In the genomic region with DNA sequence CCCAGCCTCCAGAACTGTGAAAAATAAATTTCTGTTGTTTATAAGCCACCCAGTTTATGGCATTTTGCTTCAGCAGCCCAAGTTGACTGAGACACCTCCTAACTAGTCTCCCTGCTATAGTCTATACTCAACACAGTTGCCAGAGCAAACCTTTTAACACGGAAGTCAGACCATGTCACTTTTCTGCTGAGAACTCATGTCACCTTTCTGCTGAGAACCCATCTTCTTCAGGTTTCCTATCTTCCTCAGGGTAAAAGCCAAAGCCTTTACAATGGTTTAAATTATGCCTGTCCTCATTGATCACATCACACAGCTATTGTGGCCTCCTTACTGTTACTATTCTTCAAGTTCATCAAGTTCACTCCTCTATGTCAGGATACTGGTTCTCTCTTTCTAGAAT, we compare ENCODE assay signal across 11 cellular contexts.
"Had no signal": no experiment of that assay in that cellular context is flagged by ENCODE, and none has a peak within 500 bp of the region (broad histone marks: within the 10 kb centered on the region; RNA-seq: fewer than 3 reads in every experiment).

No MANE protein-coding gene starts in this region.

- H3K4me1 ChIP-seq: HAP-1 had no signal

- H3K27ac ChIP-seq: GM23248 had no signal

- H3K9ac ChIP-seq: GM23248 had no signal

- H3K4me2 ChIP-seq: GM23338 had no signal

- FAIRE-seq: H1, H54 had no signal

- ATAC-seq: GM23338, HCT116 had no signal

- DNase-seq: GM23248, GOT3, H7, H9, HCEC 1CT, HFFc6 had no signal

- H3K4me3 ChIP-seq: GM23248, GM23338, HAP-1 had no signal

- H3K36me3 ChIP-seq: HAP-1 had no signal

- H2AFZ ChIP-seq: GM23248, GM23338 had no signal
